ENCODE assay signal across 9 cellular contexts in the genomic region with DNA sequence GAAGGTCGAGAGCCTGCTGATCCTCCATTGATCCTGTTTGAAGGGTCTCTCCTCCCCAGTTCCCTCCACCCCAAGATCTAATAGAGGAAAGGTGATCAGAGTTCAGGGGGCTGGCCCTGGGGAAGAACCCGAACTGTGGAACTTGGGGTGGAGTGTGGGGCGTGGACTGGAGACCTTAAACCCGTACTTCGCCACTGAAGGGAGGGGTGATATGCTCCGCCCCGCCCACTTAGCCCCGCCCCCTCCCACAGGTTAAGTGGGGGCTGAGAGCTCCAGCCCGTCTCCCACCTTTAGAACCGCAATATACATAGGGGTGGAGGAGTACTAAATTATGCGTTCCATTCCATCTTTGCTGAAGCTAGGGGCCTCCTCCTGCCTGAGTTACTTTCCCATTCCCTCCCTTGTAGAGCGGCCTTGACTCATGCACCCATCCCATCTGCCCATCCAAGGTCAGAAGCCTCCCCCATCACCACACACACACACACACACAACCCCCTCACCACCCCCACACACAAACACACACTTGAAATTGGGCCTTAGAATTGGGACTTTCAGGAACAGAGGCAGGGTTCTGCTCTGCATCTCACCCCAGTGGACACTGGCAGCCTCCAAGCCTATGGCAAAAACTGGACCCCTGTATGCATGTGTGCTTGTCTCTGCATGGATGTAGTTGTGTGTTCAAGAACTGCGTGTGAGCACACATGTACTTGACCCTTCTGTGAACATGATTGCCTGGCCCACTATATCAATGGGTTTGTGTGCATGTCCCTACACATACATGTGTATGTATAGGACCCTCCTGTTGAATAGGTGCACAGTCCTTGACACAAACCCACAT. TPM values are rescaled to one million over a fixed set of nuclear protein-coding genes. Genes with fewer than 3 reads are reported as not detected.
A peak's percentile ranks its signal among the peaks of the same experiment; 100 is the strongest.
DNase-seq lines count a peak whose midpoint lies in the region; ATAC-seq, FAIRE-seq and TF ChIP-seq lines count a peak whose summit lies in the region.
"Had no signal": no experiment of that assay in that cellular context is flagged by ENCODE, and none has a peak within 500 bp of the region (broad histone marks: within the 10 kb centered on the region; RNA-seq: fewer than 3 reads in every experiment).

No MANE protein-coding gene starts in this region.

- H3K4me1 Mint-ChIP-seq in H9: peaks cover 32 to 34% of the 10 kb centered on the region in 2 experiments
- H3K4me1 Mint-ChIP-seq in WTC11: peaks cover 31% of the 10 kb centered on the region
- H3K4me1 Mint-ChIP-seq in neural progenitor cell: peaks cover 31% of the 10 kb centered on the region

- H2AK5ac ChIP-seq in H9 (ENCODE audit: insufficient read length, low read length): no peak overlapping the region

- FAIRE-seq in GM19239 (lab: Jason Lieb, UNC) (no peak), D721Med (lab: Jason Lieb, UNC) (no peak)
- FAIRE-seq: islet of Langerhans had no signal

- no peak overlapping the region for H4K5ac ChIP-seq in H9 (ENCODE audit: insufficient read length, low read depth, low read length)

- H3K27ac ChIP-seq in H9 (ENCODE audit: insufficient read length, low read depth, low read length) (no peak overlapping the region), neural progenitor cell (no peak overlapping the region)

- peak overlapping the region; percentile 69 for H3K4me3 ChIP-seq in neural progenitor cell

- H3K27me3 ChIP-seq in H9 (ENCODE audit: insufficient read depth, low read length) (no peaks in the 10 kb centered on the region), neural progenitor cell (peaks cover 20% of the 10 kb centered on the region)

- H3K79me2 ChIP-seq in H9 (ENCODE audit: insufficient read depth, low read length) (no peaks in the 10 kb centered on the region), neural progenitor cell (ENCODE audit: low read depth) (no peaks in the 10 kb centered on the region)

- H3K4me1 ChIP-seq in H9 (ENCODE audit: insufficient read depth, low read length): no peaks in the 10 kb centered on the region
- H3K4me1 ChIP-seq in neural progenitor cell: peaks cover 13% of the 10 kb centered on the region

- H2AFZ ChIP-seq in H9 (ENCODE audit: low read length) (no peak overlapping the region), neural progenitor cell (replicated peaks) (peak overlapping the region; percentile 91)

- TF ChIP-seq CTCF in H9 (conservative IDR thresholded peaks at IDR 0.05) (no peak), WTC11 (IDR thresholded peaks at IDR 0.05) (no peak), neural progenitor cell (IDR thresholded peaks at IDR 0.05) (no peak), D721Med (IDR thresholded peaks at IDR 0.05; ENCODE audit: insufficient read depth, missing control alignments) (no peak)

- H3K9ac ChIP-seq in H9 (ENCODE audit: extremely low read depth, insufficient read length, low read length): no peak overlapping the region
- H3K9ac ChIP-seq in neural progenitor cell: no peak overlapping the region

- H3K14ac ChIP-seq in H9 (ENCODE audit: insufficient read depth, low read length): no peak overlapping the region

- H3K9me3 ChIP-seq in H9 (ENCODE audit: control insufficient read depth, low read depth, low read length) (no peaks in the 10 kb centered on the region), neural progenitor cell (ENCODE audit: low read depth) (no peaks in the 10 kb centered on the region)

- ATAC-seq in WTC11 (peak; percentile 14), esophagus mucosa (peak; percentile 14)

- no peak overlapping the region for H2BK5ac ChIP-seq in H9 (ENCODE audit: insufficient read length, low read length)

- H3K79me1 ChIP-seq in H9 (ENCODE audit: insufficient read depth, low read depth, low read length, poor library complexity, severe bottlenecking): no peaks in the 10 kb centered on the region

- no peak overlapping the region for H2BK15ac ChIP-seq in H9 (ENCODE audit: low read depth, low read length)

- WGBS in H9 (ENCODE audit: extremely low coverage, insufficient read length, low lambda C conversion rate): no CpG with 5 or more reads among the region's 13 CpGs

- H2BK20ac ChIP-seq in H9 (ENCODE audit: low read depth, low read length, poor library complexity, severe bottlenecking): no peak overlapping the region

- H3K4me2 ChIP-seq in H9 (ENCODE audit: insufficient read depth, insufficient read length, low read length) (peak overlapping the region; percentile 95), neural progenitor cell (peak overlapping the region; percentile 93)

- H3K27me3 Mint-ChIP-seq in H9 (ENCODE audit: low read depth) (peaks cover 7% of the 10 kb centered on the region), WTC11 (ENCODE audit: low read depth) (no peaks in the 10 kb centered on the region; the same call in 1 of the 2 replicates), neural progenitor cell (ENCODE audit: insufficient read depth, low read depth) (peaks cover 14% of the 10 kb centered on the region)

- H3K36me3 Mint-ChIP-seq in H9 (ENCODE audit: insufficient read depth in 1 of 3, low read depth in 3 of 3): peaks cover 0 to 2% (median 0%) of the 10 kb centered on the region in 3 experiments; a peak in 2 of 7 replicates
- no peaks in the 10 kb centered on the region for H3K36me3 Mint-ChIP-seq in WTC11
- peaks cover 3% of the 10 kb centered on the region for H3K36me3 Mint-ChIP-seq in neural progenitor cell

- no peak overlapping the region for H3T11ph ChIP-seq in H9 (ENCODE audit: low read length)

- peaks cover 33% of the 10 kb centered on the region for H3F3A ChIP-seq in neural progenitor cell (ENCODE audit: low read depth)

- no peak overlapping the region for H3K23ac ChIP-seq in H9 (ENCODE audit: insufficient read length, low read depth, low read length)

- CTCF ChIA-PET in WTC11 (lab: Charles Lee): interaction anchor here (0.7 to 5.6 kb wide), 17 partner anchors 15 to 400 kb away, joined by 3 to 41 read pairs (median 5); a partner anchor contains a TSS

- no peak overlapping the region for H2BK120ac ChIP-seq in H9 (ENCODE audit: low read depth, low read length, poor library complexity, severe bottlenecking)

- H4K91ac ChIP-seq in H9 (ENCODE audit: insufficient read length, low read depth, low read length): no peak overlapping the region

- H3K4me3 Mint-ChIP-seq in H9 (peak overlapping the region; percentile 66 to 84), WTC11 (peak overlapping the region; percentile 74), neural progenitor cell (peak overlapping the region; percentile 85)

- H3K27ac Mint-ChIP-seq in H9 (no peak overlapping the region), WTC11 (no peak overlapping the region), neural progenitor cell (no peak overlapping the region)

- no peak overlapping the region for H3K4ac ChIP-seq in H9 (ENCODE audit: low read depth, low read length)

- DNase-seq in H9 (peak; percentile 57), WTC11 (ENCODE audit: low spot score) (peak; percentile 66), neural progenitor cell (ENCODE audit: low spot score) (peak; percentile 42), RKO (ENCODE audit: low spot score) (no peak), GM19239 (ENCODE audit: insufficient read length, low spot score) (no peak), D721Med (ENCODE audit: insufficient read length, low spot score) (no peak), foreskin melanocyte (no peak)

- POLR2A ChIA-PET in WTC11 (lab: Charles Lee): no interaction called here

- H3K18ac ChIP-seq in H9 (ENCODE audit: insufficient read length, low read depth, low read length): no peak overlapping the region

- peaks cover 12% of the 10 kb centered on the region for H3K23me2 ChIP-seq in H9 (ENCODE audit: insufficient read length, low read depth, low read length, poor library complexity, severe bottlenecking)

- no peak overlapping the region for H3K56ac ChIP-seq in H9 (ENCODE audit: insufficient read length, low read depth, low read length)

- H4K8ac ChIP-seq in H9 (replicated peaks; ENCODE audit: insufficient read length, low read depth, low read length): no peak overlapping the region

- H4K20me1 ChIP-seq in H9 (ENCODE audit: control insufficient read depth, insufficient read depth, insufficient read length) (no peaks in the 10 kb centered on the region), neural progenitor cell (ENCODE audit: low read depth) (peaks cover 4% of the 10 kb centered on the region)

- H2BK12ac ChIP-seq in H9 (ENCODE audit: insufficient read length, low read depth, low read length): no peak overlapping the region

- no peaks in the 10 kb centered on the region; a peak in 1 of 5 replicates for H3K9me3 Mint-ChIP-seq in H9
- H3K9me3 Mint-ChIP-seq in WTC11: no peaks in the 10 kb centered on the region
- H3K9me3 Mint-ChIP-seq in neural progenitor cell: no peaks in the 10 kb centered on the region

- H3K36me3 ChIP-seq in neural progenitor cell: no peaks in the 10 kb centered on the region

TF ChIP-seq in WTC11, 78 proteins besides CTCF, POLR2A, EP300 and RAD21 (continues in another document):
- TF ChIP-seq, protein P1, sequence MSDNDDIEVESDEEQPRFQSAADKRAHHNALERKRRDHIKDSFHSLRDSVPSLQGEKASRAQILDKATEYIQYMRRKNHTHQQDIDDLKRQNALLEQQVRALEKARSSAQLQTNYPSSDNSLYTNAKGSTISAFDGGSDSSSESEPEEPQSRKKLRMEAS (CRISPR knock-in tag; IDR thresholded peaks at IDR 0.05): no peak
- no peak for TF ChIP-seq NFE2L1 (CRISPR knock-in tag; IDR thresholded peaks at IDR 0.05)
- no peak for TF ChIP-seq ZNF317 (CRISPR knock-in tag; IDR thresholded peaks at IDR 0.05; ENCODE audit: borderline replicate concordance, low read depth)
- no peak for TF ChIP-seq TEAD4 (CRISPR knock-in tag; IDR thresholded peaks at IDR 0.05)

RNA-seq across cellular contexts. Expression of a gene that starts 1.0 kb away (rescaled TPM):
- total RNA-seq in H9 (2021) (8.1 and 8.5 TPM in 2 replicates), WTC11 (2021) (9.7 to 13.0 TPM (median 11.8 TPM) in 3 replicates), esophagus mucosa (0.96 TPM), neural progenitor cell (ENCODE audit: low replicate concordance) (2.3 and 5.4 TPM in 2 replicates)

RNA-seq across cellular contexts. Expression of a gene that starts 17.0 kb away (rescaled TPM):
- total RNA-seq in H9 (2021) (70.3 and 71.0 TPM in 2 replicates), WTC11 (2021) (81.0 to 91.3 TPM (median 85.9 TPM) in 3 replicates), esophagus mucosa (72.7 TPM), neural progenitor cell (ENCODE audit: low replicate concordance) (24.5 and 55.8 TPM in 2 replicates)

RNA-seq across cellular contexts. Expression of a gene that starts 17.0 kb away (rescaled TPM):
- total RNA-seq in H9 (2021): 38.7 and 41.7 TPM in 2 replicates
- total RNA-seq in WTC11 (2021): 24.5 to 28.2 TPM (median 26.2 TPM) in 3 replicates
- 5.7 TPM for total RNA-seq in esophagus mucosa
- 6.4 and 7.1 TPM in 2 replicates for total RNA-seq in neural progenitor cell (ENCODE audit: low replicate concordance)

RNA-seq across cellular contexts. Expression of a gene that starts 29.3 kb away (rescaled TPM):
- total RNA-seq in H9 (2021) (69.1 and 71.3 TPM in 2 replicates), WTC11 (2021) (84.6 to 93.1 TPM (median 91.1 TPM) in 3 replicates), esophagus mucosa (23.0 TPM), neural progenitor cell (ENCODE audit: low replicate concordance) (34.7 and 111 TPM in 2 replicates)

RNA-seq across cellular contexts. Expression of a gene that starts 57.5 kb away (rescaled TPM):
- total RNA-seq in H9 (2021) (20.9 and 23.1 TPM in 2 replicates), WTC11 (2021) (14.3 to 17.3 TPM (median 16.8 TPM) in 3 replicates), esophagus mucosa (11.5 TPM), neural progenitor cell (ENCODE audit: low replicate concordance) (15.5 and 19.5 TPM in 2 replicates)

Comparison
In these comparisons a context has a peak if more than half of its experiments do, and no peak if none do; other contexts are left out.
1. DNase-seq: peak in H9 (single experiment), WTC11 (single experiment) and neural progenitor cell (single experiment); none in RKO (single experiment), GM19239 (single experiment), D721Med (single experiment) and foreskin melanocyte (single experiment).
2. Peak in every context shown above with its lines, with median percentiles within 50 percentile points of each other: H3K4me3 Mint-ChIP-seq.